ENCODE assay signal across 1 cellular context in genomic region chr11:99020324-99021225, GRCh38.
TF ChIP-seq lines count a peak whose summit lies in the region.

CNTN5 (plus strand) TSS chr11:99020949.

TF ChIP-seq in HepG2, 621 proteins besides CTCF, POLR2A, EP300 and RAD21 (continued from another document and continues in another):
- no peak for TF ChIP-seq NR2F2 (IDR thresholded peaks at IDR 0.05; ENCODE audit: borderline replicate concordance, low read depth)
- no peak for TF ChIP-seq RFXAP (CRISPR knock-in tag; IDR thresholded peaks at IDR 0.05; ENCODE audit: borderline replicate concordance)
- TF ChIP-seq ZBTB21 (CRISPR knock-in tag; IDR thresholded peaks at IDR 0.05) = no peak
- TF ChIP-seq ZBTB46 (CRISPR knock-in tag; IDR thresholded peaks at IDR 0.05; ENCODE audit: borderline replicate concordance) = no peak
- no peak for TF ChIP-seq ZBTB40 (IDR thresholded peaks at IDR 0.05)
- no peak for TF ChIP-seq ZBTB40 (CRISPR knock-in tag; IDR thresholded peaks at IDR 0.05)
- no peak for TF ChIP-seq SMAD3 (CRISPR knock-in tag; IDR thresholded peaks at IDR 0.05)
- TF ChIP-seq SIX1 (CRISPR knock-in tag; IDR thresholded peaks at IDR 0.05; ENCODE audit: borderline replicate concordance) = no peak
- TF ChIP-seq SP5 (CRISPR knock-in tag; IDR thresholded peaks at IDR 0.05; ENCODE audit: borderline replicate concordance, low read depth) = no peak
- no peak for TF ChIP-seq TCF7L2 (IDR thresholded peaks at IDR 0.05; ENCODE audit: low read depth, low read length)
- TF ChIP-seq MXD1 (CRISPR knock-in tag; IDR thresholded peaks at IDR 0.05) = no peak
- peak; percentile 36; the same call in 1 of the 2 replicates for TF ChIP-seq TFDP1 (CRISPR knock-in tag; IDR thresholded peaks at IDR 0.05; ENCODE audit: borderline replicate concordance)
- no peak for TF ChIP-seq SALL1 (CRISPR knock-in tag; IDR thresholded peaks at IDR 0.05)
- TF ChIP-seq HNRNPL (IDR thresholded peaks at IDR 0.05; ENCODE audit: low read depth, low read length) = no peak
- no peak for TF ChIP-seq ZNF800 (CRISPR knock-in tag; IDR thresholded peaks at IDR 0.05)
- TF ChIP-seq BRF2 (CRISPR knock-in tag; IDR thresholded peaks at IDR 0.05) = no peak
- no peak for TF ChIP-seq ZNF468 (CRISPR knock-in tag; IDR thresholded peaks at IDR 0.05)
- no peak for TF ChIP-seq AGO2 (optimal IDR thresholded peaks at IDR 0.05; ENCODE audit: low read depth, low read length)
- no peak for TF ChIP-seq MYC (CRISPR knock-in tag; IDR thresholded peaks at IDR 0.05; ENCODE audit: borderline replicate concordance)
- TF ChIP-seq DMAP1 (CRISPR knock-in tag; IDR thresholded peaks at IDR 0.05) = no peak
- no peak for TF ChIP-seq SAP130 (CRISPR knock-in tag; IDR thresholded peaks at IDR 0.05; ENCODE audit: low read depth)
- no peak for TF ChIP-seq ZNF136 (CRISPR knock-in tag; IDR thresholded peaks at IDR 0.05; ENCODE audit: low read depth)
- peak; percentile 91 for TF ChIP-seq RBAK (CRISPR knock-in tag; IDR thresholded peaks at IDR 0.05)
- no peak for TF ChIP-seq MEIS2 (CRISPR knock-in tag; IDR thresholded peaks at IDR 0.05)
- no peak for TF ChIP-seq ZNF143 (CRISPR knock-in tag; IDR thresholded peaks at IDR 0.05)
- TF ChIP-seq KDM5B (CRISPR knock-in tag; IDR thresholded peaks at IDR 0.05; ENCODE audit: borderline replicate concordance) = peak; percentile 30; the same call in 1 of the 2 replicates
- 0 out of 2 replicates have a peak, but pooled peaks have one; percentile 14 for TF ChIP-seq ZFP91 (CRISPR knock-in tag; IDR thresholded peaks at IDR 0.05; ENCODE audit: borderline replicate concordance)
- peak; percentile 31 for TF ChIP-seq RBM39 (IDR thresholded peaks at IDR 0.05; ENCODE audit: low read depth, low read length, poor library complexity, severe bottlenecking)
- no peak for TF ChIP-seq CCDC6 (CRISPR knock-in tag; IDR thresholded peaks at IDR 0.05)
- no peak for TF ChIP-seq ZNF724P (CRISPR knock-in tag; IDR thresholded peaks at IDR 0.05; ENCODE audit: borderline replicate concordance)
- TF ChIP-seq GABPA (IDR thresholded peaks at IDR 0.05; ENCODE audit: low read depth, low read length) = no peak
- no peak for TF ChIP-seq GABPA (CRISPR knock-in tag; IDR thresholded peaks at IDR 0.05; ENCODE audit: low read depth)
- TF ChIP-seq PHF20 (CRISPR knock-in tag; IDR thresholded peaks at IDR 0.05) = no peak
- TF ChIP-seq ZNF281 (CRISPR knock-in tag; IDR thresholded peaks at IDR 0.05; ENCODE audit: borderline replicate concordance) = no peak
- no peak for TF ChIP-seq PBX3 (CRISPR knock-in tag; IDR thresholded peaks at IDR 0.05; ENCODE audit: borderline replicate concordance)
- TF ChIP-seq GABPB1 (CRISPR knock-in tag; IDR thresholded peaks at IDR 0.05) = peak; percentile 59; the same call in 1 of the 2 replicates
- no peak for TF ChIP-seq KDM1A (CRISPR knock-in tag; IDR thresholded peaks at IDR 0.05)
- no peak for TF ChIP-seq MTERF4 (CRISPR knock-in tag; IDR thresholded peaks at IDR 0.05)
- TF ChIP-seq SRSF4 (IDR thresholded peaks at IDR 0.05; ENCODE audit: low read depth, low read length, poor library complexity, severe bottlenecking) = no peak
